Comparison of ENCODE assay signal across 12 cellular contexts in the genomic region with DNA sequence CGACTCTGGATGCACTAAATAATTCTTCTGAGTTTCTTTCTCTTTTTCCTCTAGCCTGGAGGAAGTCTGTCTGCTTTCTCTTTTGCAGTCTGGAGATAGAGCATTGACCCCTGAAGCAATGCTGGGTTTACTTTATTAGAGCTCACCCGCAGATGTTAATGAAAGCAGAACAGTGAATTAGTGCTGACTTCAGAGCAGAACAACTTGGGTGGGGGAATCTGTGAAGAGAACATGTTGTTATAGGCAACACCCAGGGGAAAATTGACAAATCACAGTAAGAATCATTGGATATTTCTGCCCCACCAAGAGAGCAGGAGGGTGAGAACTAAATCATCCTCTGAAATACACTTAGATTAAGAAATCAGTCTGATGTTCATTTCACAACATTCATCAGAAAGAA.
A peak's percentile ranks its signal among the peaks of the same experiment; 100 is the strongest.
DNase-seq lines count a peak whose midpoint lies in the region; ATAC-seq, FAIRE-seq and TF ChIP-seq lines count a peak whose summit lies in the region.
"Had no signal": no experiment of that assay in that cellular context is flagged by ENCODE, and none has a peak within 500 bp of the region (broad histone marks: within the 10 kb centered on the region; RNA-seq: fewer than 3 reads in every experiment).

No MANE protein-coding gene starts in this region.

- H3K27ac ChIP-seq in left ventricle myocardium inferior (replicated peaks) (peak overlapping the region; percentile 70), skin epidermis (peak overlapping the region in 12 of 21 experiments; percentile 3 to 77 (median 53))

- TF ChIP-seq CTCF in left ventricle myocardium inferior (IDR thresholded peaks at IDR 0.05; ENCODE audit: borderline replicate concordance), result no peak

- peaks cover 49% of the 10 kb centered on the region for H3K4me1 ChIP-seq in adipocyte (ENCODE audit: control insufficient read depth, insufficient read depth, low read length)
- H3K4me1 ChIP-seq in left ventricle myocardium inferior, result peaks cover 39% of the 10 kb centered on the region

- H3K9me3 ChIP-seq in adipocyte (ENCODE audit: control insufficient read depth, low read length) (no peaks in the 10 kb centered on the region), left ventricle myocardium inferior (replicated peaks) (peaks cover 4% of the 10 kb centered on the region)

- ATAC-seq in GM18519 (IDR thresholded peaks at IDR 0.05; ENCODE audit: low FRiP score, unreplicated experiment), result peak; percentile 39

- no peaks in the 10 kb centered on the region for H3K27me3 ChIP-seq in adipocyte (replicated peaks; ENCODE audit: control insufficient read depth, insufficient read depth, low read length)
- no peaks in the 10 kb centered on the region for H3K27me3 ChIP-seq in left ventricle myocardium inferior (ENCODE audit: low read depth)

- H3K36me3 ChIP-seq in adipocyte (ENCODE audit: control insufficient read depth, insufficient read depth, low read length, severe bottlenecking) (no peaks in the 10 kb centered on the region), left ventricle myocardium inferior (no peaks in the 10 kb centered on the region)

- FAIRE-seq in urothelium cell line (lab: Jason Lieb, UNC), result no peak
- FAIRE-seq: endometrium, G401.6 had no signal

- peak; percentile 59 for DNase-seq in adipocyte (ENCODE audit: low read depth)
- no peak for DNase-seq in left ventricle myocardium inferior
- DNase-seq in NCI-H226, result no peak
- no peak for DNase-seq in 8988T
- DNase-seq in urothelium cell line (ENCODE audit: low spot score), result no peak
- no peak for DNase-seq in GM19240 (ENCODE audit: insufficient read length, low spot score)
- DNase-seq: Kasumi-1, SHP77 treated with DMSO at 0.1 percent for 48 hours had no signal

- intact Hi-C loops in left ventricle myocardium inferior (cut with micrococcal nuclease), result no loop called here

- H3K4me3 ChIP-seq in adipocyte (ENCODE audit: low read length), result peak overlapping the region; percentile 71
- no peak overlapping the region for H3K4me3 ChIP-seq in left ventricle myocardium inferior
- no peak overlapping the region for H3K4me3 ChIP-seq in skin epidermis

- peak overlapping the region; percentile 76 for H3K9ac ChIP-seq in adipocyte (ENCODE audit: low read length)
